Comparison of ENCODE assay signal across 17 cellular contexts in genomic region chr6:20191951-20192350, GRCh38. TPM values are rescaled to one million over a fixed set of nuclear protein-coding genes. Genes with fewer than 3 reads are reported as not detected.
A peak's percentile ranks its signal among the peaks of the same experiment; 100 is the strongest.
DNase-seq lines count a peak whose midpoint lies in the region; ATAC-seq and TF ChIP-seq lines count a peak whose summit lies in the region.
"Had no signal": no experiment of that assay in that cellular context is flagged by ENCODE, and none has a peak within 500 bp of the region (broad histone marks: within the 10 kb centered on the region; RNA-seq: fewer than 3 reads in every experiment).

No MANE protein-coding gene starts in this region.

- H3K27me3 Mint-ChIP-seq in activated naive CD8-positive, alpha-beta T cell treated with anti-CD3 and anti-CD28 coated beads, Interleukin-2, amount 50 U/mL, for 24 hours = no peaks in the 10 kb centered on the region
- H3K27me3 Mint-ChIP-seq in activated naive CD8-positive, alpha-beta T cell treated with anti-CD3 and anti-CD28 coated beads for 36 hours = no peaks in the 10 kb centered on the region
- H3K27me3 Mint-ChIP-seq in activated T-helper 17 cell treated with anti-CD3 and anti-CD28 coated beads, Interleukin-2, amount 50 U/mL, for 72 hours = no peaks in the 10 kb centered on the region

- peaks cover 17% of the 10 kb centered on the region for H3K4me1 ChIP-seq in mucosa of descending colon (ENCODE audit: low read depth)
- H3K4me1 ChIP-seq in smooth muscle cell (ENCODE audit: low read depth) = no peaks in the 10 kb centered on the region
- peaks cover 0 to 12% (median 0%) of the 10 kb centered on the region in 4 donors for H3K4me1 ChIP-seq in tibial nerve

- TF ChIP-seq CTCF in mucosa of descending colon (IDR thresholded peaks at IDR 0.05) = no peak
- no peak for TF ChIP-seq CTCF in smooth muscle cell (IDR thresholded peaks at IDR 0.05; ENCODE audit: borderline replicate concordance, insufficient read depth, poor library complexity, severe bottlenecking)
- TF ChIP-seq CTCF in tibial nerve (IDR thresholded peaks at IDR 0.05) = no peak

- no peaks in the 10 kb centered on the region for H3K9me3 ChIP-seq in mucosa of descending colon
- H3K9me3 ChIP-seq in smooth muscle cell (replicated peaks; ENCODE audit: low read depth) = no peaks in the 10 kb centered on the region
- no peaks in the 10 kb centered on the region for H3K9me3 ChIP-seq in tibial nerve
- H3K9me3 ChIP-seq: MG63 had no signal

- intact Hi-C loops in mucosa of descending colon (cut with DNase I, micrococcal nuclease) = no loop called here

- H3K4me2 ChIP-seq in smooth muscle cell = no peak overlapping the region
- H3K4me2 ChIP-seq: KMS-11, PC-9 had no signal

- H3K4me1 Mint-ChIP-seq in activated naive CD8-positive, alpha-beta T cell treated with anti-CD3 and anti-CD28 coated beads, Interleukin-2, amount 50 U/mL, for 24 hours = peaks cover 17% of the 10 kb centered on the region
- H3K4me1 Mint-ChIP-seq in activated naive CD8-positive, alpha-beta T cell treated with anti-CD3 and anti-CD28 coated beads for 36 hours = no peaks in the 10 kb centered on the region
- H3K4me1 Mint-ChIP-seq in activated T-helper 17 cell treated with anti-CD3 and anti-CD28 coated beads, Interleukin-2, amount 50 U/mL, for 72 hours = peaks cover 13% of the 10 kb centered on the region

- no peak for TF ChIP-seq POLR2A in tibial nerve (IDR thresholded peaks at IDR 0.05)

- H3K27me3 ChIP-seq in smooth muscle cell (ENCODE audit: low read depth) = no peaks in the 10 kb centered on the region
- no peaks in the 10 kb centered on the region for H3K27me3 ChIP-seq in tibial nerve
- H3K27me3 ChIP-seq: MG63 had no signal

- no peaks in the 10 kb centered on the region for H3K79me2 ChIP-seq in smooth muscle cell (ENCODE audit: low read depth)

- no peak for ATAC-seq in activated naive CD8-positive, alpha-beta T cell treated with anti-CD3 and anti-CD28 coated beads, Interleukin-2, amount 50 U/mL, for 24 hours
- ATAC-seq in activated T-helper 17 cell treated with anti-CD3 and anti-CD28 coated beads, Interleukin-2, amount 50 U/mL, for 72 hours (replicated peaks) = no peak
- peak; percentile 85 for ATAC-seq in mucosa of descending colon
- ATAC-seq in SK-N-SH treated with all-trans-retinoic acid at 6 μM for 48 hours = no peak

- no peak overlapping the region for H3K9ac ChIP-seq in smooth muscle cell (ENCODE audit: low read depth)
- H3K9ac ChIP-seq: GM23248, KMS-11 had no signal

- no peaks in the 10 kb centered on the region for H4K20me1 ChIP-seq in smooth muscle cell (ENCODE audit: low read depth)

- H3K36me3 ChIP-seq in mucosa of descending colon (ENCODE audit: low read depth) (no peaks in the 10 kb centered on the region), smooth muscle cell (ENCODE audit: low read depth) (no peaks in the 10 kb centered on the region), tibial nerve (peaks cover 0 to 9% (median 0%) of the 10 kb centered on the region in 3 donors)
- H3K36me3 ChIP-seq: MG63 had no signal

- no peak for TF ChIP-seq EP300 in tibial nerve (IDR thresholded peaks at IDR 0.05)

- H3K9me3 Mint-ChIP-seq in activated naive CD8-positive, alpha-beta T cell treated with anti-CD3 and anti-CD28 coated beads, Interleukin-2, amount 50 U/mL, for 24 hours = no peaks in the 10 kb centered on the region
- peaks cover 4% of the 10 kb centered on the region for H3K9me3 Mint-ChIP-seq in activated naive CD8-positive, alpha-beta T cell treated with anti-CD3 and anti-CD28 coated beads for 36 hours
- no peaks in the 10 kb centered on the region for H3K9me3 Mint-ChIP-seq in activated T-helper 17 cell treated with anti-CD3 and anti-CD28 coated beads, Interleukin-2, amount 50 U/mL, for 72 hours

- DNase-seq in activated naive CD8-positive, alpha-beta T cell treated with anti-CD3 and anti-CD28 coated beads, Interleukin-2, amount 50 U/mL, for 24 hours = no peak
- no peak for DNase-seq in activated naive CD8-positive, alpha-beta T cell treated with anti-CD3 and anti-CD28 coated beads for 36 hours
- DNase-seq in mucosa of descending colon = no peak
- DNase-seq in smooth muscle cell (lab: John Stamatoyannopoulos, UW; ENCODE audit: unreplicated experiment) = no peak
- no peak for DNase-seq in tibial nerve (ENCODE audit: low spot score in 2 of 2)
- DNase-seq: Calu3, DMS79 treated with DMSO at 0.1 percent for 48 hours, GM23248, MG63, NCI-H1105, NCI-H1694 treated with DMSO at 0.1 percent for 48 hours, NCI-H446 treated with DMSO at 0.1 percent for 48 hours, NCI-H748 treated with DMSO at 0.1 percent for 48 hours, PC-9 had no signal

- peak overlapping the region; percentile 58 for H3K27ac Mint-ChIP-seq in activated naive CD8-positive, alpha-beta T cell treated with anti-CD3 and anti-CD28 coated beads, Interleukin-2, amount 50 U/mL, for 24 hours
- H3K27ac Mint-ChIP-seq in activated naive CD8-positive, alpha-beta T cell treated with anti-CD3 and anti-CD28 coated beads for 36 hours = no peak overlapping the region
- H3K27ac Mint-ChIP-seq in activated T-helper 17 cell treated with anti-CD3 and anti-CD28 coated beads, Interleukin-2, amount 50 U/mL, for 72 hours = peak overlapping the region; percentile 51

- H3K36me3 Mint-ChIP-seq in activated naive CD8-positive, alpha-beta T cell treated with anti-CD3 and anti-CD28 coated beads, Interleukin-2, amount 50 U/mL, for 24 hours (ENCODE audit: low read depth) = peaks cover 6% of the 10 kb centered on the region
- H3K36me3 Mint-ChIP-seq in activated naive CD8-positive, alpha-beta T cell treated with anti-CD3 and anti-CD28 coated beads for 36 hours = no peaks in the 10 kb centered on the region
- H3K36me3 Mint-ChIP-seq in activated T-helper 17 cell treated with anti-CD3 and anti-CD28 coated beads, Interleukin-2, amount 50 U/mL, for 72 hours (ENCODE audit: low read depth) = peaks cover 3% of the 10 kb centered on the region

- no peaks in the 10 kb centered on the region for H3F3A ChIP-seq in smooth muscle cell (ENCODE audit: low read depth)

- 19% methylated on average over 1 of the region's 1 CpG for WGBS in smooth muscle cell (ENCODE audit: low lambda C conversion rate)
- 54 to 65% methylated on average over 1 of the region's 1 CpG for WGBS in tibial nerve, 2 donors

- H2AFZ ChIP-seq in smooth muscle cell (ENCODE audit: low read depth) = no peak overlapping the region
- H2AFZ ChIP-seq: GM23248, PC-9 had no signal

- H3K4me3 ChIP-seq in mucosa of descending colon = no peak overlapping the region
- H3K4me3 ChIP-seq in smooth muscle cell = no peak overlapping the region
- H3K4me3 ChIP-seq in tibial nerve = no peak overlapping the region
- H3K4me3 ChIP-seq: GM23248, MG63, PC-9 had no signal

- no peak overlapping the region for H3K4me3 Mint-ChIP-seq in activated naive CD8-positive, alpha-beta T cell treated with anti-CD3 and anti-CD28 coated beads, Interleukin-2, amount 50 U/mL, for 24 hours
- no peak overlapping the region for H3K4me3 Mint-ChIP-seq in activated naive CD8-positive, alpha-beta T cell treated with anti-CD3 and anti-CD28 coated beads for 36 hours
- H3K4me3 Mint-ChIP-seq in activated T-helper 17 cell treated with anti-CD3 and anti-CD28 coated beads, Interleukin-2, amount 50 U/mL, for 72 hours = no peak overlapping the region

- H3K27ac ChIP-seq in smooth muscle cell (ENCODE audit: low read depth) (no peak overlapping the region), tibial nerve (no peak overlapping the region)
- H3K27ac ChIP-seq: GM23248, KMS-11, PC-9 had no signal

TF ChIP-seq in SK-N-SH treated with all-trans-retinoic acid at 6 μM for 48 hours, 23 proteins besides CTCF, POLR2A, EP300 and RAD21:
- TF ChIP-seq PATZ1 (CRISPR knock-in tag; IDR thresholded peaks at IDR 0.05; ENCODE audit: borderline replicate concordance) (no peak), ZFP30 (CRISPR knock-in tag; IDR thresholded peaks at IDR 0.05) (no peak), SNAI2 (CRISPR knock-in tag; IDR thresholded peaks at IDR 0.05) (no peak), ESRRG (CRISPR knock-in tag; IDR thresholded peaks at IDR 0.05) (no peak), TOX (CRISPR knock-in tag; IDR thresholded peaks at IDR 0.05; ENCODE audit: borderline replicate concordance) (no peak), ISL1 (CRISPR knock-in tag; IDR thresholded peaks at IDR 0.05) (no peak), CSDC2 (CRISPR knock-in tag; IDR thresholded peaks at IDR 0.05) (no peak), ZNF70 (CRISPR knock-in tag; IDR thresholded peaks at IDR 0.05) (no peak), ZNF565 (CRISPR knock-in tag; conservative IDR thresholded peaks at IDR 0.05; ENCODE audit: low read depth) (no peak)

RNA-seq across cellular contexts. Expression of gene MBOAT1, which starts 20.3 kb away (rescaled TPM):
- total RNA-seq in activated naive CD8-positive, alpha-beta T cell treated with anti-CD3 and anti-CD28 coated beads for 36 hours = 1 to 10 TPM; 4.5 to 5.1 TPM
- total RNA-seq in activated T-helper 17 cell treated with anti-CD3 and anti-CD28 coated beads, Interleukin-2, amount 50 U/mL, for 72 hours = 10 to 100 TPM; 15.7 to 18.3 TPM
- 10 to 100 TPM; 33.7 to 77.0 (median 54.4) TPM for total RNA-seq in mucosa of descending colon
- 2.5 and 2.6 TPM in 2 replicates for total RNA-seq in smooth muscle cell
- polyA plus RNA-seq in smooth muscle cell = 0.09 and 0.73 TPM in 2 replicates
- total RNA-seq in tibial nerve = 10 to 100 TPM; 12.3 to 25.6 (median 19.2) TPM
